ENCODE assay signal across 8 cellular contexts in genomic region chr17:15683824-15684478, GRCh38. TPM values are rescaled to one million over a fixed set of nuclear protein-coding genes. Genes with fewer than 3 reads are reported as not detected.
A peak's percentile ranks its signal among the peaks of the same experiment; 100 is the strongest.
DNase-seq lines count a peak whose midpoint lies in the region; ATAC-seq, FAIRE-seq and TF ChIP-seq lines count a peak whose summit lies in the region.
"Not testable (repeated sequence)": the region's sequence is repeated elsewhere in the genome, so short reads cannot be mapped to it uniquely, and the experiment has no call there.

Gene TRIM16 (minus strand): TSS chr17:15684311. CDS start chr17:15651609, 32,702 bp downstream.

- not testable (repeated sequence) for H3K27ac ChIP-seq in 22Rv1
- H3K27ac ChIP-seq in skeletal muscle tissue (ENCODE audit: low read depth, low read length) = peak within 1 kb of the TSS; percentile 6

- peak; percentile 91 for ATAC-seq in GM18907 (IDR thresholded peaks at IDR 0.05; ENCODE audit: unreplicated experiment)
- peak; percentile 88 for ATAC-seq in HG03097 (IDR thresholded peaks at IDR 0.05; ENCODE audit: low FRiP score, unreplicated experiment)

- H3K4me3 ChIP-seq in bronchial epithelial cell (ENCODE audit: low read depth, low read length) (peak within 1 kb of the TSS; percentile 59), skeletal muscle tissue (ENCODE audit: low read length in 3 of 3) (peak within 1 kb of the TSS; percentile 61 to 86 (median 81))

- TF ChIP-seq CTCF in 22Rv1 (IDR thresholded peaks at IDR 0.05) (0 out of 2 replicates have a peak, but pooled peaks have one; percentile 4), bronchial epithelial cell (IDR thresholded peaks at IDR 0.05; ENCODE audit: insufficient read depth, low read length, severe bottlenecking) (peak; percentile 17)

- H3K9ac ChIP-seq in skeletal muscle tissue (ENCODE audit: low read depth in 1 of 3, low read length in 3 of 3) = peak within 1 kb of the TSS; percentile 76 to 84 (median 79)

- H3K4me1 ChIP-seq in skeletal muscle tissue (ENCODE audit: control insufficient read depth in 3 of 3, insufficient read depth in 3 of 3, low read length in 3 of 3) = not testable (repeated sequence)

- H3K36me3 ChIP-seq in bronchial epithelial cell (ENCODE audit: control insufficient read depth, insufficient read depth, low read length); skeletal muscle tissue (ENCODE audit: control insufficient read depth in 3 of 3, insufficient read depth in 3 of 3, low read length in 3 of 3): not testable (repeated sequence)

- DNase-seq in NCI-H2196 (lab: John Stamatoyannopoulos, UW; ENCODE audit: unreplicated experiment) (peak; percentile 28), bronchial epithelial cell (ENCODE audit: low read depth) (peak; percentile 13), iPS-NIHi7 (ENCODE audit: extremely low spot score) (peak; percentile 15)
- DNase-seq in activated CD4-positive, CD25-positive, alpha-beta regulatory T cell (lab: John Stamatoyannopoulos, UW) = peak; percentile 53 to 62 (median 59)

- not testable (repeated sequence) for H3K27me3 ChIP-seq in bronchial epithelial cell (ENCODE audit: control insufficient read depth, insufficient read depth, low read length); skeletal muscle tissue (ENCODE audit: control insufficient read depth in 3 of 3, insufficient read depth in 3 of 3, low read length in 3 of 3)

- H3K9me3 ChIP-seq in skeletal muscle tissue (ENCODE audit: control insufficient read depth in 3 of 3, low read length in 3 of 3) = not testable (repeated sequence)

- not testable (repeated sequence) for FAIRE-seq in bronchial epithelial cell (lab: Jason Lieb, UNC)

RNA-seq across cellular contexts. Expression of gene TRIM16, which starts in this region (rescaled TPM):
- total RNA-seq in bronchial epithelial cell = 55.0 and 92.9 TPM in 2 replicates
- 45.9 TPM for total RNA-seq in skeletal muscle tissue
